Comparison of ENCODE assay signal across 13 cellular contexts in the genomic region with DNA sequence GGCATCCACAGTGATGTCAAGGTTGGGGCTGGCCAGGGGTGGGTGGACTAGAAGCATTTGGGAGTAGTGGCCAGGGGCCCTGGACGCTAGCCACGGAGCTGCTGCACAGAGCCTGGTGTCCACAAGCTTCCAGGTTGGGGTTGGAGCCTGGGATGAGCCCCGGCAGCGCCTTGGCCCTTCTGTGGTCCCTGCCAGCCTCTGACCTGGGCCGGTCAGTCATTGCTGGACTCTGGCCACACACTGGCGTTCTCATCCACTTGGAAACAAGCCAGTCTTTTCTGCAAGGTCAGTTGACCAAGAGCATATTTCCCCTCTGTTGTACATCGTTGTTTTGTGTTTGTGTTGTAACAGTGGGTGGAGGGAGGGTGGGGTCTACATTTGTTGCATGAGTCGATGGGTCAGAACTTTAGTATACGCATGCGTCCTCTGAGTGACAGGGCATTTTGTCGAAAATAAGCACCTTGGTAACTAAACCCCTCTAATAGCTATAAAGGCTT. TPM values are rescaled to one million over a fixed set of nuclear protein-coding genes. Genes with fewer than 3 reads are reported as not detected.
DNase-seq lines count a peak whose midpoint lies in the region; ATAC-seq and TF ChIP-seq lines count a peak whose summit lies in the region.
"Had no signal": no experiment of that assay in that cellular context is flagged by ENCODE, and none has a peak within 500 bp of the region (broad histone marks: within the 10 kb centered on the region; RNA-seq: fewer than 3 reads in every experiment).

No MANE protein-coding gene starts in this region.

- H4K20me1 ChIP-seq in GM23248 (ENCODE audit: insufficient read depth), result no peaks in the 10 kb centered on the region; the same call in 1 of the 2 replicates

- H3K9me3 ChIP-seq in GM23248 (ENCODE audit: low read depth) (no peaks in the 10 kb centered on the region), body of pancreas (no peaks in the 10 kb centered on the region), right atrium auricular region (no peaks in the 10 kb centered on the region)

- H3K79me2 ChIP-seq in GM23248 (ENCODE audit: insufficient read depth), result peaks cover 54% of the 10 kb centered on the region

- in situ Hi-C loops in GM23248 (cut with MboI), result loop anchor here (10.0 kb wide), 1 partner anchor 110 kb away; no protein-coding TSS in a partner anchor

- H3K27ac ChIP-seq in GM23248 (peak overlapping the region; percentile 15; the same call in 1 of the 2 replicates), body of pancreas (peak overlapping the region in 1 of 4 donors; percentile 29), right atrium auricular region (peak overlapping the region; percentile 51 to 65)
- H3K27ac ChIP-seq: epithelial cell of prostate had no signal

- H3F3A ChIP-seq in GM23248 (ENCODE audit: insufficient read depth), result peaks cover 40% of the 10 kb centered on the region

- DNase-seq in GM23248 (peak; percentile 48), body of pancreas (peak in 2 of 4 donors; percentile 40 to 43), right atrium auricular region (ENCODE audit: low spot score) (peak; percentile 82), stromal cell of bone marrow (ENCODE audit: low read depth) (peak; percentile 21), midbrain (lab: John Stamatoyannopoulos, UW) (no peak), T1000 (lab: John Stamatoyannopoulos, UW) (no peak), 8988T (no peak), NCI-H446 treated with DMSO at 0.1 percent for 48 hours (lab: John Stamatoyannopoulos, UW) (no peak)
- DNase-seq: amniotic stem cell, DND-41, H9, T-helper 1 cell had no signal

- ATAC-seq in body of pancreas, result peak; percentile 26

- no peak overlapping the region for H3K4me2 ChIP-seq in GM23248 (ENCODE audit: unreplicated experiment)

- 65 to 71% methylated on average over 10 to 11 of the region's 11 CpGs for WGBS in GM23248 (ENCODE audit: low coverage in 1 of 2, low lambda C conversion rate in 2 of 2, missing lambda C conversion rate in 2 of 2), 2 experiments
- WGBS in body of pancreas, 2 donors, result 39 to 48% methylated on average over 11 of the region's 11 CpGs

- no peaks in the 10 kb centered on the region for H3K4me1 ChIP-seq in GM23248 (ENCODE audit: insufficient read depth)
- H3K4me1 ChIP-seq in body of pancreas, result no peaks in the 10 kb centered on the region
- peaks cover 0 to 41% of the 10 kb centered on the region in 2 donors for H3K4me1 ChIP-seq in right atrium auricular region

- H3K36me3 ChIP-seq in GM23248 (ENCODE audit: low read depth), result peaks cover 58% of the 10 kb centered on the region
- H3K36me3 ChIP-seq in body of pancreas (replicated peaks in 1 of 2; ENCODE audit: insufficient read depth in 1 of 2, low read depth in 2 of 2), result peaks cover 20 to 52% of the 10 kb centered on the region in 2 donors
- H3K36me3 ChIP-seq in right atrium auricular region, result peaks cover 96% of the 10 kb centered on the region

- H3K9ac ChIP-seq in GM23248, result no peak overlapping the region

- TF ChIP-seq POLR2A in body of pancreas (IDR thresholded peaks at IDR 0.05), result no peak

- intact Hi-C loops in body of pancreas (cut with DNase I), result loop anchor here (5.0 kb wide), 1 partner anchor 107 kb away; no protein-coding TSS in a partner anchor

- H2AFZ ChIP-seq in GM23248, result no peak overlapping the region

- H3K27me3 ChIP-seq in GM23248 (replicated peaks; ENCODE audit: insufficient read depth) (no peaks in the 10 kb centered on the region), body of pancreas (no peaks in the 10 kb centered on the region), right atrium auricular region (no peaks in the 10 kb centered on the region)

- H3K9me2 ChIP-seq in GM23248 (ENCODE audit: insufficient read depth), result no peaks in the 10 kb centered on the region

- TF ChIP-seq CTCF in body of pancreas (IDR thresholded peaks at IDR 0.05) (no peak), right atrium auricular region (IDR thresholded peaks at IDR 0.05) (no peak)

- H3K4me3 ChIP-seq in GM23248, result no peak overlapping the region
- H3K4me3 ChIP-seq in body of pancreas, result no peak overlapping the region
- H3K4me3 ChIP-seq in right atrium auricular region, result no peak overlapping the region

RNA-seq across cellular contexts. Expression of gene PSMA7, which starts 8.4 kb away (rescaled TPM):
- total RNA-seq in GM23248 (2014; rRNA removed; shearing (Covaris generic)), result 268 and 308 TPM in 2 replicates
- polyA plus RNA-seq in GM23248 (2016; fragmentation: Nextera tagmentation; extraction: Ambion mirVana), result 488 and 493 TPM in 2 replicates
- total RNA-seq in body of pancreas (100 to 1,000 TPM; 174 to 176 TPM), right atrium auricular region (100 to 1,000 TPM; 258 to 313 TPM)

RNA-seq across cellular contexts. Expression of gene SS18L1, which starts 8.8 kb away (rescaled TPM):
- 7.5 and 8.8 TPM in 2 replicates for total RNA-seq in GM23248 (2014; rRNA removed; shearing (Covaris generic))
- polyA plus RNA-seq in GM23248 (2016; fragmentation: Nextera tagmentation; extraction: Ambion mirVana), result 1.5 and 2.3 TPM in 2 replicates
- total RNA-seq in body of pancreas, result 10 to 100 TPM; 11.4 to 14.5 TPM
- total RNA-seq in right atrium auricular region, result 1 to 10 TPM; 8.3 to 9.0 TPM

RNA-seq across cellular contexts. Expression of gene LSM14B, which starts 12.5 kb away (rescaled TPM):
- 28.0 and 30.0 TPM in 2 replicates for total RNA-seq in GM23248 (2014; rRNA removed; shearing (Covaris generic))
- 1.0 and 1.3 TPM in 2 replicates for polyA plus RNA-seq in GM23248 (2016; fragmentation: Nextera tagmentation; extraction: Ambion mirVana)
- total RNA-seq in body of pancreas (10 to 100 TPM; 11.5 to 12.2 TPM), right atrium auricular region (10 to 100 TPM; 26.1 to 26.8 TPM)

RNA-seq across cellular contexts. Expression of gene MTG2, which starts 48.0 kb away (rescaled TPM):
- 20.2 and 30.5 TPM in 2 replicates for total RNA-seq in GM23248 (2014; rRNA removed; shearing (Covaris generic))
- 17.3 and 17.5 TPM in 2 replicates for polyA plus RNA-seq in GM23248 (2016; fragmentation: Nextera tagmentation; extraction: Ambion mirVana)
- 10 to 100 TPM in 1 of 2 donors, 1 to 10 TPM in 1; 8.8 to 16.5 TPM for total RNA-seq in body of pancreas
- total RNA-seq in right atrium auricular region, result 10 to 100 TPM; 20.7 to 24.1 TPM

Comparison
In these comparisons a context has a peak if more than half of its experiments do, and no peak if none do; other contexts are left out.
1. DNase-seq: peak in GM23248 (single experiment), right atrium auricular region (single experiment) and stromal cell of bone marrow (single experiment); none in midbrain (single experiment), T1000 (single experiment), 8988T (single experiment) and NCI-H446 treated with DMSO at 0.1 percent for 48 hours (single experiment).